Comparison of ENCODE assay signal across 8 cellular contexts in the genomic region with DNA sequence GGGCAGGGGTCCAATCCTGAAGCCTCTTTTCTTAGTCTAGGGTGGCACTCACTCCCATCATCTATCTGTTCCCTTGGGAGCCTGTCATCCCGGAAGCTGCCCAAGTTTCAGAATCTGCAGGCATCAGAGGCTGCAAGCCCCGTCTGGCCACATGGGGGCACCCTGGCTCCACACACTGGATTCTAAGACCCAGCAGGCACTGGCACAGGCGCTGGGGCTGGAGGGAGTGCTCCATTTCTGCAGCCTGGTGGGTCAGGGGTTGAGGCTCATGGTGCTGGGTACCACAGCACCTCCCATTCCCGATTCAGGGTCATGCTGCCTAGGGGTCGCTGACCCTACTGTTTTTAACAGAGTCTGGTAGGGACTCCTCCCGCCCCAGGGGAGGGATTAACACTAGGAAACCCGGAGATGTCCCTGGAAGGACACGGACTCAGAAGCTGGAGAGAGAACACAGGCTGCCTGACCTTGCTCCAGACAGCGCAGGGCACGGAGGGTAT.
DNase-seq lines count a peak whose midpoint lies in the region; ATAC-seq and TF ChIP-seq lines count a peak whose summit lies in the region.

No MANE protein-coding gene starts in this region.

- ATAC-seq in GM18498 (IDR thresholded peaks at IDR 0.05; ENCODE audit: unreplicated experiment) = peak; percentile 47
- ATAC-seq in sciatic nerve = peak; percentile 94
- no peak for ATAC-seq in HG03442 (IDR thresholded peaks at IDR 0.05; ENCODE audit: unreplicated experiment)

- in situ Hi-C loops in astrocyte of the cerebellum (cut with HindIII; ENCODE audit: low sequenced_read_pairs) = no loop called here

- CTCF ChIA-PET in AG04450 (lab: Charles Lee) = interaction anchor here (0.6 to 2.8 kb wide), 39 partner anchors 10 to 1853 kb away, joined by 3 to 24 read pairs (median 4); no protein-coding TSS in a partner anchor

- DNase-seq in AG04450 (ENCODE audit: low read depth, low spot score) (peak; percentile 39), LoVo (ENCODE audit: low spot score) (peak; percentile 66), SK-N-MC (ENCODE audit: low read depth, low spot score) (peak; percentile 8), astrocyte of the cerebellum (ENCODE audit: low read depth) (peak; percentile 33), hippocampal formation (lab: John Stamatoyannopoulos, UW) (peak; percentile 52 to 74), sciatic nerve (ENCODE audit: low spot score) (peak; percentile 91)

- POLR2A ChIA-PET in AG04450 (lab: Yijun Ruan, JAX) = no interaction called here

- intact Hi-C loops in sciatic nerve (cut with DNase I) = loop anchor here (10.0 kb wide), 1 partner anchor 283 kb away; no protein-coding TSS in a partner anchor

- H3K27ac ChIP-seq in AG04450 (ENCODE audit: low read depth, low read length) (no peak overlapping the region), SK-N-MC (no peak overlapping the region)

- no peak overlapping the region for H3K9ac ChIP-seq in SK-N-MC (ENCODE audit: insufficient read length)

- H3K27me3 ChIP-seq in AG04450 (ENCODE audit: control insufficient read depth, insufficient read depth, low read length) = no peaks in the 10 kb centered on the region

- H3K36me3 ChIP-seq in SK-N-MC (ENCODE audit: insufficient read depth, low read length) = no peaks in the 10 kb centered on the region

- H3K9me3 ChIP-seq in AG04450 (ENCODE audit: control insufficient read depth, insufficient read depth, low read length) (no peaks in the 10 kb centered on the region; the same call in 1 of the 2 replicates), SK-N-MC (ENCODE audit: low read depth, low read length) (no peaks in the 10 kb centered on the region)

- H3K4me3 ChIP-seq in AG04450 (ENCODE audit: low read depth, low read length) = no peak overlapping the region
- no peak overlapping the region for H3K4me3 ChIP-seq in SK-N-MC
- no peak overlapping the region for H3K4me3 ChIP-seq in astrocyte of the cerebellum (ENCODE audit: low read depth, low read length)

- TF ChIP-seq CTCF in AG04450 (IDR thresholded peaks at IDR 0.05; ENCODE audit: low read depth, low read length) = peak; percentile 99
- peak; percentile 97 for TF ChIP-seq CTCF in astrocyte of the cerebellum (IDR thresholded peaks at IDR 0.05; ENCODE audit: low read depth, low read length, missing control alignments)

Comparison
In these comparisons a context has a peak if more than half of its experiments do, and no peak if none do; other contexts are left out.
1. DNase-seq: peak in every context shown above with its lines; median percentile 91 in sciatic nerve; 66 in LoVo; 63 in hippocampal formation; 39 in AG04450; 33 in astrocyte of the cerebellum; 8 in SK-N-MC.